Comparison of ENCODE assay signal across 19 cellular contexts in the genomic region with DNA sequence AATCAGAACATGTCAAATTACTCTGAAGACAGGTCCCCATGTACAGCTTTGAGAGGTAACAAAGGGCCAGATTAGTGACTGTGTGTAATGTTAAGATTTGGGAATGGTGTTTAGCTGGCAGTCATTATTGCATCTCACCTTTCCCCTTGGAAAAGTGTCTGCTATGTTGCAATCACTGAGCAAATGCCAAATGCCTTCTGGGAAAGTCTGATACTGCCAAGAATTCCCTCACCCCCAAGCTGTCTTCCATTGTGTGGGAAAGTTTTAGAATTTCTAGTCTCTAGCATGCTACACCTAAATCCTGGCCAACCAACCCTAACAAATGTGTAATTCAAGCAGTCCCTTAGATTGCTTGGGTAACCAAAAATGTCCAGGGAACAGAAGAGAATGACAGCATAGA. TPM values are rescaled to one million over a fixed set of nuclear protein-coding genes. Genes with fewer than 3 reads are reported as not detected.
DNase-seq lines count a peak whose midpoint lies in the region; ATAC-seq and TF ChIP-seq lines count a peak whose summit lies in the region.
"Had no signal": no experiment of that assay in that cellular context is flagged by ENCODE, and none has a peak within 500 bp of the region (broad histone marks: within the 10 kb centered on the region; RNA-seq: fewer than 3 reads in every experiment).

No MANE protein-coding gene starts in this region.

- TF ChIP-seq CTCF in epithelial cell of esophagus (IDR thresholded peaks at IDR 0.05; ENCODE audit: insufficient read depth, low read depth, low read length, missing control alignments) (no peak), natural killer cell (IDR thresholded peaks at IDR 0.05) (no peak)

- intact Hi-C loops in left cardiac atrium (cut with DNase I), result no loop called here
- intact Hi-C loops in cardiac septum (cut with DNase I), result no loop called here
- intact Hi-C loops in natural killer cell (cut with micrococcal nuclease), result no loop called here

- no peaks in the 10 kb centered on the region for H3K9me3 Mint-ChIP-seq in natural killer cell
- H3K9me3 Mint-ChIP-seq: brain; immature natural killer cell; neural crest cell; stimulated activated memory B cell treated with anti-CD40 and anti-IgM and Interleukin-4, amounts not matched to agents 10 μg/mL and 1 μg/mL and 100 μg/mL, for 72 hours; T-helper 1 cell treated with Interleukin-12 subunit alpha and Interleukin-12 subunit beta and Interleukin-4 antibody, amounts not matched to agents 30 μg/mL and 1 μg/mL, for 36 hours; type B pancreatic cell had no signal

- no peaks in the 10 kb centered on the region for H3K36me3 Mint-ChIP-seq in natural killer cell
- H3K36me3 Mint-ChIP-seq: brain; CD4-positive, CD25-positive, alpha-beta regulatory T cell; immature natural killer cell; type B pancreatic cell had no signal

- DNase-seq in left cardiac atrium (no peak), cardiac septum (ENCODE audit: low spot score) (no peak), epithelial cell of esophagus (ENCODE audit: low read depth) (peak; percentile 75), left lobe of liver (ENCODE audit: low spot score) (peak; percentile 81), natural killer cell (no peak), NCI-H2227 (lab: John Stamatoyannopoulos, UW; ENCODE audit: unreplicated experiment) (no peak), AG08395 (ENCODE audit: low spot score) (no peak)
- DNase-seq: activated naive CD4-positive, alpha-beta T cell treated with Interleukin-2 at 50 U/mL for 16 hours; CD4-positive, CD25-positive, alpha-beta regulatory T cell; immature natural killer cell; NCI-H2081; NCI-H510A treated with DMSO at 0.1 percent for 48 hours; SHP77 treated with DMSO at 0.1 percent for 48 hours had no signal

- peaks cover 15 to 29% of the 10 kb centered on the region in 2 donors for H3K27me3 Mint-ChIP-seq in natural killer cell (ENCODE audit: low read depth in 2 of 2)
- H3K27me3 Mint-ChIP-seq: stimulated activated memory B cell treated with anti-CD40 and anti-IgM and Interleukin-4, amounts not matched to agents 10 μg/mL and 1 μg/mL and 100 μg/mL, for 72 hours had no signal

- peak; percentile 29 to 47 for ATAC-seq in left cardiac atrium
- ATAC-seq in left lobe of liver, result peak; percentile 77
- ATAC-seq in GM18505 (IDR thresholded peaks at IDR 0.05; ENCODE audit: unreplicated experiment), result no peak
- ATAC-seq in natural killer cell, result no peak
- ATAC-seq: stimulated activated memory B cell treated with anti-CD40 and anti-IgM and Interleukin-4, amounts not matched to agents 10 μg/mL and 1 μg/mL and 100 μg/mL, for 72 hours had no signal

- no peak for TF ChIP-seq POLR2A in GM18505 (IDR thresholded peaks at IDR 0.05; ENCODE audit: borderline replicate concordance, extremely low read depth, insufficient read depth, insufficient read length)

- no peaks in the 10 kb centered on the region for H3K4me1 Mint-ChIP-seq in natural killer cell
- H3K4me1 Mint-ChIP-seq: immature natural killer cell, neural crest cell had no signal

- H3K27ac Mint-ChIP-seq in natural killer cell, result no peak overlapping the region
- H3K27ac Mint-ChIP-seq: CD4-positive, CD25-positive, alpha-beta regulatory T cell; immature natural killer cell; stimulated activated memory B cell treated with anti-CD40 and anti-IgM and Interleukin-4, amounts not matched to agents 10 μg/mL and 1 μg/mL and 100 μg/mL, for 72 hours; T-helper 1 cell treated with Interleukin-12 subunit alpha and Interleukin-12 subunit beta and Interleukin-4 antibody, amounts not matched to agents 30 μg/mL and 1 μg/mL, for 36 hours; type B pancreatic cell had no signal

- no peak overlapping the region for H3K4me3 Mint-ChIP-seq in natural killer cell
- H3K4me3 Mint-ChIP-seq: brain; CD4-positive, CD25-positive, alpha-beta regulatory T cell; immature natural killer cell; neural crest cell; stimulated activated memory B cell treated with anti-CD40 and anti-IgM and Interleukin-4, amounts not matched to agents 10 μg/mL and 1 μg/mL and 100 μg/mL, for 72 hours; T-helper 1 cell treated with Interleukin-12 subunit alpha and Interleukin-12 subunit beta and Interleukin-4 antibody, amounts not matched to agents 30 μg/mL and 1 μg/mL, for 36 hours; type B pancreatic cell had no signal

- H3K4me3 ChIP-seq in epithelial cell of esophagus (ENCODE audit: low read length), result no peak overlapping the region

RNA-seq across cellular contexts. Expression of gene PELI1, which starts 13.6 kb away (rescaled TPM):
- total RNA-seq in left cardiac atrium (10 to 100 TPM; 14.8 to 16.8 TPM), cardiac septum (9.0 TPM), left lobe of liver (6.3 TPM), natural killer cell (100 to 1,000 TPM in 1 of 3 donors, 10 to 100 TPM in 2; 42.3 to 141 (median 65.0) TPM)

Comparison
In these comparisons a context has a peak if more than half of its experiments do, and no peak if none do; other contexts are left out.
1. ATAC-seq: peak in left cardiac atrium (2 of 2) and left lobe of liver (single experiment); none in GM18505 (single experiment) and natural killer cell (0 of 3).
2. DNase-seq: peak in epithelial cell of esophagus (single experiment) and left lobe of liver (single experiment); none in left cardiac atrium (single experiment), cardiac septum (single experiment), natural killer cell (single experiment), NCI-H2227 (single experiment) and AG08395 (single experiment).